Comparison of ENCODE assay signal across 20 cellular contexts in the genomic region with DNA sequence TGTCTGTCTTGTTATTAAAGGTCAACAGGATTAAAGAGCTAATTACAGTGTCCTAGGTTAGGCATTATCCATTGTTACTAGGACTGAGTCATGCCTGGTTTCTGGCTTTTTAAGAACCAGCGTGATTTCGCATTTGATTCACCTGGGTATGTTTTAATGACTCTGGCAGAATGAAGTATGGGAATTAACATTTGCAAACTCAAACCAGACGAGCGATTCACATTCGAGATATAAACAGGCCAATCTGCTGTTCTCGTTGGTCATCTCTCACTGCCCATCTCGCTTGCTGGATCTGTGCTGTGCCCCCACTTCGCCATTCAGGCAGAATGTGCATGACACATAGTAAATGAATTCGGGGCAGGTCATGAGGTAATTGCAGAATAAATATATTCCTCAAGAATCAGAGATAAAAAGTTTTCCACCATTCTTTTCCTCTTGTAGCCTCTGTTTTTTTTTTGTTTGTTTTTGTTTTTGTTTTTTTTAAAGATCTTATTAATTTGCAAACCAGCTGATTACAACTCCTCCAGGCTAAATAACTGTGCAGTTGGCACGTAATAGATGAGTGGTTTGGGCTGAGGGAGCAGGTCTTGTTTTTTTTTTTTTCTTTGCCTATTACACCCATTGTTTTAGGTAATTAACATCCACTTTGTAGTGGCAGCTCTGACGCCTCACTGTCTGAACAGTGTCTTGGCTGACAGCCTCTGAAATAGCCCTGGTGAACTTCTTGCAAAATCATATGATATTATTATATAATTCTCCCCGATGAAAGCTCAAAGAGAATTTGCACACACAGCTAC.
DNase-seq lines count a peak whose midpoint lies in the region; ATAC-seq, FAIRE-seq and TF ChIP-seq lines count a peak whose summit lies in the region.
"Had no signal": no experiment of that assay in that cellular context is flagged by ENCODE, and none has a peak within 500 bp of the region (broad histone marks: within the 10 kb centered on the region; RNA-seq: fewer than 3 reads in every experiment).

No MANE protein-coding gene starts in this region.

- in situ Hi-C loops in HepG2 (cut with HindIII; ENCODE audit: extremely low pct_ligation_motif_present, low pct_unique_long_range_greater_than_20kb) = no loop called here

- H3K36me3 ChIP-seq in mesodermal cell (ENCODE audit: control insufficient read depth, insufficient read depth, low read length) (no peaks in the 10 kb centered on the region), HepG2 (replicated peaks in 1 of 2; ENCODE audit: control insufficient read depth in 1 of 2, insufficient read depth in 2 of 2, low read length in 2 of 2) (no peaks in the 10 kb centered on the region), kidney (ENCODE audit: control insufficient read depth in 1 of 2, insufficient read depth in 2 of 2, low read length in 2 of 2) (no peaks in the 10 kb centered on the region)
- H3K36me3 ChIP-seq: BLaER1, SJCRH30, tibial artery had no signal

- peaks cover 8% of the 10 kb centered on the region for H3K9me3 ChIP-seq in mesodermal cell (ENCODE audit: control insufficient read depth, low read length)
- no peaks in the 10 kb centered on the region for H3K9me3 ChIP-seq in HepG2 (ENCODE audit: low read length)
- no peaks in the 10 kb centered on the region for H3K9me3 ChIP-seq in kidney (ENCODE audit: control insufficient read depth in 1 of 2, low read length in 2 of 2)
- H3K9me3 ChIP-seq: BLaER1, SJCRH30, tibial artery had no signal

- FAIRE-seq in HepG2 (lab: Jason Lieb, UNC) (no peak), kidney (lab: Jason Lieb, UNC) (no peak)

- no peak overlapping the region for H2AFZ ChIP-seq in HepG2 (ENCODE audit: low read length)

- TF ChIP-seq EP300 in HepG2 (IDR thresholded peaks at IDR 0.05; ENCODE audit: low read depth in 2 of 2, low read length in 2 of 2) (no peak), HepG2 (CRISPR knock-in tag; IDR thresholded peaks at IDR 0.05; ENCODE audit: borderline replicate concordance) (no peak)

- DNase-seq in ELF-1 (ENCODE audit: low read depth, low spot score) = peak; percentile 43
- DNase-seq in NCI-H1105 treated with DMSO at 0.1 percent for 48 hours (lab: John Stamatoyannopoulos, UW) = peak; percentile 78
- DNase-seq in amniotic stem cell (lab: John Stamatoyannopoulos, UW) = peak; percentile 49
- no peak for DNase-seq in stimulated activated CD4-positive, alpha-beta T cell treated with anti-CD3 and anti-CD28 coated beads, Interleukin-4, amount 100 ng/mL, for 1 hour
- DNase-seq in HepG2 (ENCODE audit: low spot score) = no peak
- DNase-seq in activated T-cell treated with anti-CD3 and anti-CD28 coated beads, Interleukin-2, amount 50 U/mL, for 4 hours = no peak
- DNase-seq in kidney = no peak
- DNase-seq: activated CD8-positive, alpha-beta memory T cell treated with anti-CD3 and anti-CD28 coated beads, Interleukin-2, amount 10 ng/mL, durations not matched to agents 7 days and 5 days; cortex of kidney; DMS153; HFFc6; mesenchymal stem cell; NCI-H187 treated with DMSO at 0.1 percent for 48 hours; NCI-H446; SJCRH30; stimulated activated naive B cell treated with anti-CD40 and anti-IgM and Interleukin-4, amounts not matched to agents 10 μg/mL and 1 μg/mL and 100 μg/mL, for 72 hours; tibial artery had no signal

- no peak overlapping the region for H3K9ac ChIP-seq in HepG2 (ENCODE audit: insufficient read depth, low read depth, low read length)
- H3K9ac ChIP-seq in kidney (ENCODE audit: low read length in 2 of 2) = no peak overlapping the region
- H3K9ac ChIP-seq: BLaER1 had no signal

- H3K4me1 Mint-ChIP-seq in activated T-cell treated with anti-CD3 and anti-CD28 coated beads, Interleukin-2, amount 50 U/mL, for 4 hours (ENCODE audit: low read depth) = no peaks in the 10 kb centered on the region
- H3K4me1 Mint-ChIP-seq: activated CD8-positive, alpha-beta memory T cell treated with anti-CD3 and anti-CD28 coated beads, Interleukin-2, amount 10 ng/mL, durations not matched to agents 7 days and 5 days had no signal

- POLR2A ChIA-PET in HepG2 (lab: Yijun Ruan, JAX) = no interaction called here

- CTCF ChIA-PET in HepG2 (lab: Yijun Ruan, JAX; ENCODE audit: low intra/inter-chr PET ratio, low total read pairs) = no interaction called here

- no peak for TF ChIP-seq POLR2A in HepG2 (IDR thresholded peaks at IDR 0.05; ENCODE audit: insufficient read depth in 1 of 2, low read depth in 2 of 2, low read length in 2 of 2)

- WGBS in mesodermal cell (ENCODE audit: insufficient coverage in 2 of 2), 2 experiments = 87 to 92% methylated on average over 6 to 8 of the region's 12 CpGs
- 8% methylated on average over 12 of the region's 12 CpGs for WGBS in HepG2 (ENCODE audit: low lambda C conversion rate)

- no peaks in the 10 kb centered on the region for H3K79me2 ChIP-seq in HepG2 (ENCODE audit: insufficient read depth, low read length)

- no peaks in the 10 kb centered on the region for H3K27me3 ChIP-seq in HepG2 (ENCODE audit: control insufficient read depth in 1 of 2, insufficient read depth in 2 of 2, low read length in 2 of 2)
- H3K27me3 ChIP-seq: BLaER1, SJCRH30, tibial artery had no signal

- H3K4me3 ChIP-seq in mesodermal cell (ENCODE audit: extremely low read depth, insufficient read depth, low read length, poor library complexity, severe bottlenecking) (no peak overlapping the region), HepG2 (replicated peaks in 1 of 3; ENCODE audit: insufficient read depth in 1 of 3, low read depth in 2 of 3, low read length in 3 of 3) (no peak overlapping the region), kidney (ENCODE audit: low read length in 2 of 2) (no peak overlapping the region)
- H3K4me3 ChIP-seq: BLaER1, SJCRH30, tibial artery had no signal

- peak overlapping the region; percentile 0 for H3K27ac ChIP-seq in mesodermal cell (ENCODE audit: low read depth, low read length, severe bottlenecking)
- H3K27ac ChIP-seq in HepG2 (ENCODE audit: extremely low read length, insufficient read depth, low read length) = no peak overlapping the region
- no peak overlapping the region for H3K27ac ChIP-seq in kidney (ENCODE audit: low read depth in 2 of 2, low read length in 2 of 2)
- H3K27ac ChIP-seq: BLaER1, epithelial cell of prostate, SJCRH30, tibial artery had no signal

- no peak overlapping the region for H3K4me2 ChIP-seq in HepG2 (ENCODE audit: low read depth, low read length)
- H3K4me2 ChIP-seq: BLaER1 had no signal

- intact Hi-C loops in HepG2 (cut with micrococcal nuclease; ENCODE audit: unreplicated experiment) = no loop called here
- intact Hi-C loops in kidney (cut with DNase I) = no loop called here

- no peak for ATAC-seq in HepG2
- ATAC-seq in activated T-cell treated with anti-CD3 and anti-CD28 coated beads, Interleukin-2, amount 50 U/mL, for 4 hours = no peak
- ATAC-seq: activated CD8-positive, alpha-beta memory T cell treated with anti-CD3 and anti-CD28 coated beads, Interleukin-2, amount 10 ng/mL, durations not matched to agents 7 days and 5 days; stimulated activated naive B cell treated with anti-CD40 and anti-IgM and Interleukin-4, amounts not matched to agents 10 μg/mL and 1 μg/mL and 100 μg/mL, for 72 hours had no signal

- H4K20me1 ChIP-seq in HepG2 (ENCODE audit: insufficient read depth, low read length) = no peaks in the 10 kb centered on the region
- H4K20me1 ChIP-seq: BLaER1 had no signal

- peaks cover 10% of the 10 kb centered on the region for H3K27me3 Mint-ChIP-seq in activated T-cell treated with anti-CD3 and anti-CD28 coated beads, Interleukin-2, amount 50 U/mL, for 4 hours (ENCODE audit: low read depth)
- H3K27me3 Mint-ChIP-seq: activated CD8-positive, alpha-beta memory T cell treated with anti-CD3 and anti-CD28 coated beads, Interleukin-2, amount 10 ng/mL, durations not matched to agents 7 days and 5 days had no signal

- H3K4me1 ChIP-seq in mesodermal cell (ENCODE audit: control insufficient read depth, insufficient read depth, low read length, poor library complexity, severe bottlenecking) = peaks cover 12% of the 10 kb centered on the region
- H3K4me1 ChIP-seq in HepG2 (ENCODE audit: insufficient read depth, low read length) = no peaks in the 10 kb centered on the region
- no peaks in the 10 kb centered on the region for H3K4me1 ChIP-seq in kidney (ENCODE audit: control insufficient read depth in 1 of 2, insufficient read depth in 1 of 2, low read depth in 1 of 2, low read length in 2 of 2)
- H3K4me1 ChIP-seq: BLaER1, SJCRH30 had no signal

- H3K9me3 Mint-ChIP-seq in activated T-cell treated with anti-CD3 and anti-CD28 coated beads, Interleukin-2, amount 50 U/mL, for 4 hours = no peaks in the 10 kb centered on the region

- TF ChIP-seq CTCF in HepG2 (CRISPR knock-in tag; IDR thresholded peaks at IDR 0.05) (no peak), kidney (IDR thresholded peaks at IDR 0.05; ENCODE audit: borderline replicate concordance, extremely low read depth, insufficient read depth) (no peak)

- no peaks in the 10 kb centered on the region for H3K36me3 Mint-ChIP-seq in activated T-cell treated with anti-CD3 and anti-CD28 coated beads, Interleukin-2, amount 50 U/mL, for 4 hours (ENCODE audit: insufficient read depth)
- H3K36me3 Mint-ChIP-seq: activated CD8-positive, alpha-beta memory T cell treated with anti-CD3 and anti-CD28 coated beads, Interleukin-2, amount 10 ng/mL, durations not matched to agents 7 days and 5 days had no signal

- BruUV-seq in HepG2 (replicated peaks; lab: Mats Ljungman, UMichigan) = no TSS peak

- H3K4me3 Mint-ChIP-seq in activated T-cell treated with anti-CD3 and anti-CD28 coated beads, Interleukin-2, amount 50 U/mL, for 4 hours = no peak overlapping the region
- H3K4me3 Mint-ChIP-seq: activated CD8-positive, alpha-beta memory T cell treated with anti-CD3 and anti-CD28 coated beads, Interleukin-2, amount 10 ng/mL, durations not matched to agents 7 days and 5 days; HFFc6; stimulated activated naive B cell treated with anti-CD40 and anti-IgM and Interleukin-4, amounts not matched to agents 10 μg/mL and 1 μg/mL and 100 μg/mL, for 72 hours had no signal

- no peak for TF ChIP-seq RAD21 in HepG2 (CRISPR knock-in tag; IDR thresholded peaks at IDR 0.05)

Comparison
In these comparisons a context has a peak if more than half of its experiments do, and no peak if none do; other contexts are left out.
1. DNase-seq: peak in ELF-1 (single experiment), NCI-H1105 treated with DMSO at 0.1 percent for 48 hours (single experiment) and amniotic stem cell (single experiment); none in stimulated activated CD4-positive, alpha-beta T cell treated with anti-CD3 and anti-CD28 coated beads, Interleukin-4, amount 100 ng/mL, for 1 hour (single experiment), HepG2 (single experiment), activated T-cell treated with anti-CD3 and anti-CD28 coated beads, Interleukin-2, amount 50 U/mL, for 4 hours (single experiment) and kidney (single experiment).